Comparison of ENCODE assay signal across 22 cellular contexts in the genomic region with DNA sequence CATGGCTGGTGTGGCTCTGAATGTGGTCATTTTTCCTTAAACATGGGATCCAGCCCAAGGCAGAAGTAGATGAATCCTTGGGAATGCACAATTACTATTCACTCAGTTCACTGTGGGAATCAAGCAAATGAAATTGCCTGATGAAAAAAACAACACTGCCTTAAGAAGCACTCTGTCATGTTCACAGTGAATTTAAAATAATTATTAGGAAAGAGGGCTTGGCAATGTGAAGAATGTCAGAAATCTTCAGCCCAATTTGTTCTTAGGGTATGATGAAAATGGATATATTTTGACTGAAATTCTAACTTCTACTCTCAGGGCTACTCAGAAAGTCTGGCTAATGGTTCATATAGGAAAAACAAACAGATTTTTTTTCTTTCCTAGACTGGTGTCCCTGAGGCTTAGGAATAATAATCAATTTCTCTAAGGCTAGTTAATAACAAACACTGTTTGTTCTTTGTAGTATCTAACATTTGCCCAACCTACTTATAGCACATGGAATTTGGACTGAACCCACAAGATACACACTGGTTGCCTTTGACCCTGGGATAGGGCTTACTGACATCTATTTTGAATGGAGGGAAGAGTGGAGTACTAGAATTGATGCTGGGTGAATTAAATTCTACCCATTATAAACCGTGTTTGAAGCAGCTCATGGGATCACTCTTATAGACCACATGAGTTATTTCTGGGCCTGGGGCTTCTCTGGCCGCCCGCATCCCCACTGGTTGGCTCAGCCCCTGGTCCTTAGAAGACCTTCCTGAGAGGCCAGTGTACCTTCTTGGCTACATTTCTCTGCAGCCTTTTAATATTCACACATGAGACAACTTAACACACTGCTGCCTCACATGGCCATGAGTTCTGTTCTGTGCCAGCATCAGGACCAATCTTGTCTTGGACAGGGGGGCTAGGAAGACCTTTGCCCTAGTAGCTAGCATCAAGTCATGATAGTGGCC. TPM values are rescaled to one million over a fixed set of nuclear protein-coding genes. Genes with fewer than 3 reads are reported as not detected.
DNase-seq lines count a peak whose midpoint lies in the region; ATAC-seq, FAIRE-seq and TF ChIP-seq lines count a peak whose summit lies in the region.
"Had no signal": no experiment of that assay in that cellular context is flagged by ENCODE, and none has a peak within 500 bp of the region (broad histone marks: within the 10 kb centered on the region; RNA-seq: fewer than 3 reads in every experiment).

No MANE protein-coding gene starts in this region.

- H2AFZ ChIP-seq in GM23248: no peak overlapping the region; the same call in 1 of the 2 replicates
- no peak overlapping the region for H2AFZ ChIP-seq in astrocyte (ENCODE audit: low read depth, low read length)
- H2AFZ ChIP-seq in hepatocyte: no peak overlapping the region

- in situ Hi-C loops in GM23248 (cut with MboI): no loop called here
- in situ Hi-C loops in G401 (cut with HindIII; ENCODE audit: low sequenced_read_pairs): no loop called here

- H3K36me3 ChIP-seq in GM23248 (ENCODE audit: low read depth) (no peaks in the 10 kb centered on the region), astrocyte (ENCODE audit: insufficient read depth, low read length) (no peaks in the 10 kb centered on the region), hepatocyte (replicated peaks; ENCODE audit: insufficient read depth, low read depth) (no peaks in the 10 kb centered on the region)
- H3K36me3 ChIP-seq: BLaER1 treated with 17β-estradiol and CSF1 and Interleukin-3, amounts not matched to agents 10 nM and 100 nM; left ventricle myocardium inferior; prostate gland; tibial artery had no signal

- H3K79me2 ChIP-seq in GM23248 (ENCODE audit: insufficient read depth) (no peaks in the 10 kb centered on the region), astrocyte (ENCODE audit: insufficient read depth, low read length) (no peaks in the 10 kb centered on the region), hepatocyte (peaks cover 20% of the 10 kb centered on the region)

- H3K9me3 ChIP-seq in GM23248 (ENCODE audit: low read depth) (no peaks in the 10 kb centered on the region), astrocyte (ENCODE audit: insufficient read depth, low read depth, low read length) (no peaks in the 10 kb centered on the region), hepatocyte (ENCODE audit: low read depth) (no peaks in the 10 kb centered on the region)
- H3K9me3 ChIP-seq: BLaER1 treated with 17β-estradiol and CSF1 and Interleukin-3, amounts not matched to agents 10 nM and 100 nM; left ventricle myocardium inferior; prostate gland; tibial artery had no signal

- peak overlapping the region; percentile 97 for H3K27ac Mint-ChIP-seq in astrocyte (ENCODE audit: unreplicated experiment)
- no peak overlapping the region for H3K27ac Mint-ChIP-seq in activated naive CD8-positive, alpha-beta T cell treated with anti-CD3 and anti-CD28 coated beads, Interleukin-2, amount 50 U/mL, for 24 hours
- H3K27ac Mint-ChIP-seq: activated naive CD4-positive, alpha-beta T cell treated with anti-CD3 and anti-CD28 coated beads, Interleukin-2, amount 50 U/mL, for 24 hours; activated T-cell treated with anti-CD3 and anti-CD28 coated beads, Interleukin-2, amount 50 U/mL, for 24 hours; stimulated activated effector memory CD8-positive, alpha-beta T cell treated with anti-CD3 and anti-CD28 coated beads, Interleukin-12 subunit alpha, Interleukin-12 subunit beta, amount 100 ng/mL, for 72 hours had no signal

- H3K27ac ChIP-seq in GM23248 (peak overlapping the region; percentile 38; the same call in 1 of the 2 replicates), astrocyte (ENCODE audit: low read depth, low read length) (no peak overlapping the region), hepatocyte (peak overlapping the region; percentile 80)
- H3K27ac ChIP-seq: prostate gland had no signal

- peaks cover 3% of the 10 kb centered on the region for H3K36me3 Mint-ChIP-seq in astrocyte (ENCODE audit: low read depth, unreplicated experiment)
- no peaks in the 10 kb centered on the region for H3K36me3 Mint-ChIP-seq in activated naive CD8-positive, alpha-beta T cell treated with anti-CD3 and anti-CD28 coated beads, Interleukin-2, amount 50 U/mL, for 24 hours (ENCODE audit: low read depth)
- H3K36me3 Mint-ChIP-seq: activated naive CD4-positive, alpha-beta T cell treated with anti-CD3 and anti-CD28 coated beads, Interleukin-2, amount 50 U/mL, for 24 hours; naive B cell; stimulated activated effector memory CD8-positive, alpha-beta T cell treated with anti-CD3 and anti-CD28 coated beads, Interleukin-12 subunit alpha, Interleukin-12 subunit beta, amount 100 ng/mL, for 72 hours had no signal

- H3K9ac ChIP-seq in GM23248 (no peak overlapping the region), astrocyte (ENCODE audit: low read length) (no peak overlapping the region)
- H3K9ac ChIP-seq: BLaER1 treated with 17β-estradiol and CSF1 and Interleukin-3, amounts not matched to agents 10 nM and 100 nM had no signal

- peaks cover 32% of the 10 kb centered on the region for H3K4me1 ChIP-seq in GM23248 (ENCODE audit: insufficient read depth)
- H3K4me1 ChIP-seq in astrocyte (ENCODE audit: insufficient read depth, low read length): peaks cover 25% of the 10 kb centered on the region
- H3K4me1 ChIP-seq in hepatocyte (ENCODE audit: insufficient read depth): peaks cover 12% of the 10 kb centered on the region
- H3K4me1 ChIP-seq: prostate gland had no signal

- peaks cover 1% of the 10 kb centered on the region for H3K27me3 Mint-ChIP-seq in astrocyte (ENCODE audit: low read depth, unreplicated experiment)
- peaks cover 10% of the 10 kb centered on the region for H3K27me3 Mint-ChIP-seq in activated naive CD8-positive, alpha-beta T cell treated with anti-CD3 and anti-CD28 coated beads, Interleukin-2, amount 50 U/mL, for 24 hours
- H3K27me3 Mint-ChIP-seq: activated naive CD4-positive, alpha-beta T cell treated with anti-CD3 and anti-CD28 coated beads, Interleukin-2, amount 50 U/mL, for 24 hours had no signal

- H3K9me3 Mint-ChIP-seq in astrocyte (ENCODE audit: unreplicated experiment): no peaks in the 10 kb centered on the region
- H3K9me3 Mint-ChIP-seq in activated naive CD8-positive, alpha-beta T cell treated with anti-CD3 and anti-CD28 coated beads, Interleukin-2, amount 50 U/mL, for 24 hours: no peaks in the 10 kb centered on the region
- H3K9me3 Mint-ChIP-seq: activated naive CD4-positive, alpha-beta T cell treated with anti-CD3 and anti-CD28 coated beads, Interleukin-2, amount 50 U/mL, for 24 hours; activated T-cell treated with anti-CD3 and anti-CD28 coated beads, Interleukin-2, amount 50 U/mL, for 24 hours; stimulated activated effector memory CD8-positive, alpha-beta T cell treated with anti-CD3 and anti-CD28 coated beads, Interleukin-12 subunit alpha, Interleukin-12 subunit beta, amount 100 ng/mL, for 72 hours had no signal

- H4K20me1 ChIP-seq in GM23248 (ENCODE audit: insufficient read depth) (no peaks in the 10 kb centered on the region), astrocyte (ENCODE audit: insufficient read depth, low read length) (no peaks in the 10 kb centered on the region), hepatocyte (ENCODE audit: insufficient read depth, poor library complexity, severe bottlenecking) (no peaks in the 10 kb centered on the region)
- H4K20me1 ChIP-seq: BLaER1 treated with 17β-estradiol and CSF1 and Interleukin-3, amounts not matched to agents 10 nM and 100 nM had no signal

- H3K4me2 ChIP-seq in GM23248 (ENCODE audit: unreplicated experiment) (no peak overlapping the region), astrocyte (ENCODE audit: low read length) (no peak overlapping the region), hepatocyte (peak overlapping the region; percentile 37)

- peaks cover 27% of the 10 kb centered on the region for H3F3A ChIP-seq in GM23248 (ENCODE audit: insufficient read depth)

- peaks cover 29% of the 10 kb centered on the region for H3K4me1 Mint-ChIP-seq in astrocyte (ENCODE audit: low read depth, unreplicated experiment)
- H3K4me1 Mint-ChIP-seq in activated naive CD8-positive, alpha-beta T cell treated with anti-CD3 and anti-CD28 coated beads, Interleukin-2, amount 50 U/mL, for 24 hours: peaks cover 15% of the 10 kb centered on the region

- no peak for ATAC-seq in activated naive CD8-positive, alpha-beta T cell treated with anti-CD3 and anti-CD28 coated beads, Interleukin-2, amount 50 U/mL, for 24 hours
- ATAC-seq: stimulated activated effector memory CD8-positive, alpha-beta T cell treated with anti-CD3 and anti-CD28 coated beads, Interleukin-12 subunit alpha, Interleukin-12 subunit beta, amount 100 ng/mL, for 72 hours had no signal

- no peak overlapping the region for H3K4me3 Mint-ChIP-seq in astrocyte (ENCODE audit: unreplicated experiment)
- no peak overlapping the region for H3K4me3 Mint-ChIP-seq in activated naive CD8-positive, alpha-beta T cell treated with anti-CD3 and anti-CD28 coated beads, Interleukin-2, amount 50 U/mL, for 24 hours
- H3K4me3 Mint-ChIP-seq: activated naive CD4-positive, alpha-beta T cell treated with anti-CD3 and anti-CD28 coated beads, Interleukin-2, amount 50 U/mL, for 24 hours; activated T-cell treated with anti-CD3 and anti-CD28 coated beads, Interleukin-2, amount 50 U/mL, for 24 hours; stimulated activated effector memory CD8-positive, alpha-beta T cell treated with anti-CD3 and anti-CD28 coated beads, Interleukin-12 subunit alpha, Interleukin-12 subunit beta, amount 100 ng/mL, for 72 hours had no signal

- H3K9me2 ChIP-seq in GM23248 (ENCODE audit: insufficient read depth): no peaks in the 10 kb centered on the region
- H3K9me2 ChIP-seq in hepatocyte (replicated peaks; ENCODE audit: insufficient read depth): no peaks in the 10 kb centered on the region

- 88 to 92% methylated on average over 3 of the region's 3 CpGs for WGBS in GM23248 (ENCODE audit: low coverage in 1 of 2, low lambda C conversion rate in 2 of 2, missing lambda C conversion rate in 2 of 2), 2 experiments
- WGBS in hepatocyte (ENCODE audit: low lambda C conversion rate, missing lambda C conversion rate): 75% methylated on average over 3 of the region's 3 CpGs

- H3K4me3 ChIP-seq in GM23248 (no peak overlapping the region), astrocyte (ENCODE audit: insufficient read depth, low read depth, low read length) (no peak overlapping the region), hepatocyte (no peak overlapping the region)
- H3K4me3 ChIP-seq: BLaER1 treated with 17β-estradiol and CSF1 and Interleukin-3, amounts not matched to agents 10 nM and 100 nM; left ventricle myocardium inferior; prostate gland; tibial artery had no signal

- TF ChIP-seq CTCF in astrocyte (IDR thresholded peaks at IDR 0.05; ENCODE audit: insufficient read depth, low read depth, low read length) (no peak), hepatocyte (IDR thresholded peaks at IDR 0.05; ENCODE audit: poor library complexity) (no peak)

- FAIRE-seq in astrocyte (lab: Jason Lieb, UNC) (no peak), RCC 7860 (lab: Jason Lieb, UNC) (no peak)
- FAIRE-seq: frontal cortex, HTR-8/SVneo had no signal

- H3K27me3 ChIP-seq in GM23248 (replicated peaks; ENCODE audit: insufficient read depth): no peaks in the 10 kb centered on the region
- no peaks in the 10 kb centered on the region for H3K27me3 ChIP-seq in astrocyte (ENCODE audit: insufficient read depth, low read length)
- H3K27me3 ChIP-seq in hepatocyte: no peaks in the 10 kb centered on the region
- H3K27me3 ChIP-seq: BLaER1 treated with 17β-estradiol and CSF1 and Interleukin-3, amounts not matched to agents 10 nM and 100 nM; tibial artery had no signal

- peak; percentile 37 for DNase-seq in GM23248
- DNase-seq in astrocyte (ENCODE audit: low read depth): peak; percentile 66
- no peak for DNase-seq in hepatocyte (ENCODE audit: low spot score)
- DNase-seq in renal cortical epithelial cell (ENCODE audit: low read depth): peak; percentile 79
- no peak for DNase-seq in NCI-H1417 (lab: John Stamatoyannopoulos, UW)
- no peak for DNase-seq in activated naive CD8-positive, alpha-beta T cell treated with anti-CD3 and anti-CD28 coated beads, Interleukin-2, amount 50 U/mL, for 24 hours
- no peak for DNase-seq in G401 (ENCODE audit: low spot score)
- DNase-seq in RCC 7860 (ENCODE audit: low spot score): no peak
- DNase-seq: activated CD4-positive, alpha-beta T cell treated with anti-CD3 and anti-CD28 coated beads, Interleukin-2, amount 50 U/mL, for 1 hour; activated T-cell treated with anti-CD3 and anti-CD28 coated beads, Interleukin-2, amount 50 U/mL, for 24 hours; DMS53; left ventricle myocardium inferior; naive B cell; NCI-H2029; stimulated activated CD4-positive, alpha-beta T cell treated with anti-CD3 and anti-CD28 coated beads, Interleukin-12 subunit alpha, Interleukin-12 subunit beta, amount 100 ng/mL, for 4 hours; tibial artery had no signal

RNA-seq across cellular contexts. Expression of gene MRPL33, which starts 8.3 kb away (rescaled TPM):
- 24.2 and 70.8 TPM in 2 replicates for total RNA-seq in GM23248 (2014; rRNA removed; shearing (Covaris generic))
- polyA plus RNA-seq in GM23248 (2016; fragmentation: Nextera tagmentation; extraction: Ambion mirVana): 338 and 340 TPM in 2 replicates
- total RNA-seq in astrocyte: 80.7 and 85.3 TPM in 2 replicates
- total RNA-seq in hepatocyte: 148 and 206 TPM in 2 replicates
- polyA plus RNA-seq in hepatocyte: 311 and 315 TPM in 2 replicates
- 180 and 225 TPM in 2 replicates for total RNA-seq in renal cortical epithelial cell
- total RNA-seq in G401 (2014; rRNA removed; shearing (Covaris generic)): 68.1 and 139 TPM in 2 replicates

Comparison
In these comparisons a context has a peak if more than half of its experiments do, and no peak if none do; other contexts are left out.
1. DNase-seq: peak in GM23248 (single experiment), astrocyte (single experiment) and renal cortical epithelial cell (single experiment); none in hepatocyte (single experiment), NCI-H1417 (0 of 3), activated naive CD8-positive, alpha-beta T cell treated with anti-CD3 and anti-CD28 coated beads, Interleukin-2, amount 50 U/mL, for 24 hours (single experiment), G401 (single experiment) and RCC 7860 (single experiment).